22 cellular contexts compared by ENCODE assay signal in genomic region chr17:32160526-32160925, GRCh38.
"Had no signal": no experiment of that assay in that cellular context is flagged by ENCODE, and none has a peak within 500 bp of the region (broad histone marks: within the 10 kb centered on the region; RNA-seq: fewer than 3 reads in every experiment).

No MANE protein-coding gene starts in this region.

- H3K4me1 ChIP-seq: testis, upper lobe of right lung had no signal

- H3K27ac Mint-ChIP-seq: activated naive CD8-positive, alpha-beta T cell; activated T-helper 1 cell treated with anti-CD3 and anti-CD28 coated beads, Interleukin-12 subunit alpha, Interleukin-12 subunit beta, Interleukin-2, Interleukin-4 antibody, amounts not matched to agents 30 ng/mL and 10 ng/mL and 1 ng/mL, durations not matched to agents 14 hours and 24 hours and 36 hours; memory B cell; naive B cell; stimulated activated naive CD8-positive, alpha-beta T cell treated with anti-CD3 and anti-CD28 coated beads, Interleukin-15, amount 100 ng/mL, for 72 hours; T-helper 17 cell had no signal

- H3K27ac ChIP-seq: cardiac muscle cell, epithelial cell of prostate, prostate gland, testis, upper lobe of right lung, WERI-Rb-1 had no signal

- H3K4me3 Mint-ChIP-seq: activated naive CD8-positive, alpha-beta T cell; activated T-helper 1 cell treated with anti-CD3 and anti-CD28 coated beads, Interleukin-12 subunit alpha, Interleukin-12 subunit beta, Interleukin-2, Interleukin-4 antibody, amounts not matched to agents 30 ng/mL and 10 ng/mL and 1 ng/mL, durations not matched to agents 14 hours and 24 hours and 36 hours; memory B cell; neural crest cell; stimulated activated naive CD8-positive, alpha-beta T cell treated with anti-CD3 and anti-CD28 coated beads, Interleukin-15, amount 100 ng/mL, for 72 hours; T-helper 17 cell had no signal

- H3K4me1 Mint-ChIP-seq: memory B cell, neural crest cell had no signal

- H3K4me3 ChIP-seq: cardiac muscle cell, mucosa of descending colon, prostate gland, skin epidermis, testis, upper lobe of right lung had no signal

- FAIRE-seq: kidney had no signal

- H3K9me3 Mint-ChIP-seq: activated T-helper 1 cell treated with anti-CD3 and anti-CD28 coated beads, Interleukin-12 subunit alpha, Interleukin-12 subunit beta, Interleukin-2, Interleukin-4 antibody, amounts not matched to agents 30 ng/mL and 10 ng/mL and 1 ng/mL, durations not matched to agents 14 hours and 24 hours and 36 hours; memory B cell; naive B cell; neural crest cell had no signal

- ATAC-seq: mucosa of descending colon; stimulated activated naive CD8-positive, alpha-beta T cell treated with anti-CD3 and anti-CD28 coated beads, Interleukin-15, amount 100 ng/mL, for 72 hours; T-helper 17 cell had no signal

- DNase-seq: activated CD4-positive, alpha-beta T cell treated with anti-CD3 and anti-CD28 coated beads for 1 hour; activated gamma-delta T cell treated with Interleukin-2 at 50 U/mL for 16 hours; foreskin melanocyte; kidney; mucosa of descending colon; naive B cell; right cardiac atrium; stimulated activated CD4-positive, alpha-beta T cell treated with anti-CD3 and anti-CD28 coated beads, Interleukin-15, amount 100 ng/mL, for 24 hours; stimulated activated CD4-positive, alpha-beta T cell treated with anti-CD3 and anti-CD28 coated beads, Interleukin-4, amount 100 ng/mL, for 1 hour; stimulated activated naive CD8-positive, alpha-beta T cell treated with anti-CD3 and anti-CD28 coated beads, Interleukin-15, amount 100 ng/mL, for 72 hours; T-helper 17 cell; testis; upper lobe of right lung; WERI-Rb-1 had no signal

- H3K9me3 ChIP-seq: mucosa of descending colon, prostate gland, testis, upper lobe of right lung had no signal

- H3K27me3 ChIP-seq: cardiac muscle cell, testis, upper lobe of right lung had no signal

- H3K27me3 Mint-ChIP-seq: activated naive CD8-positive, alpha-beta T cell; memory B cell; naive B cell; stimulated activated naive CD8-positive, alpha-beta T cell treated with anti-CD3 and anti-CD28 coated beads, Interleukin-15, amount 100 ng/mL, for 72 hours; T-helper 17 cell had no signal
